In the genomic region with DNA sequence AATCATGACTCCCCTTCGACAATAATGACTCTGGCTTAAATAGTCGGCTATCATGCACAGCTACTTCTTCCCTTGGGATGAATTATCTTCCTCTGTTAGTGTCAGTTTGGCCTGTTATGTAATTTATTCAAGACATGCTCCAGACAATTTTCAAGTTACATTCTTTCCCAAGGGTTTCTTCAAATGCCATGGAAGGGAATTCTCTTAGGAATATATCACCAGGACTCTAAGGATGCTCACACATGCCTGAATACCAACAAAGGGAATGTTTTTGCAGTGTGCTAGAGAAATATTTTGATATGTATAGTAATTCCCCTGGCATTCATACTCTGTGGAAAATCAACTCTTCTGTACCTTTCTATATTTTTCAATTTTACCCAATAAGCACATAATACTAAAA, we compare ENCODE assay signal across 26 cellular contexts.
"Had no signal": no experiment of that assay in that cellular context is flagged by ENCODE, and none has a peak within 500 bp of the region (broad histone marks: within the 10 kb centered on the region; RNA-seq: fewer than 3 reads in every experiment).

No MANE protein-coding gene starts in this region.

- ATAC-seq: effector memory CD8-positive, alpha-beta T cell; esophagus mucosa; gastrocnemius medialis; heart right ventricle; left cardiac atrium; left lung; left ventricle myocardium superior; lower lobe of right lung; mucosa of descending colon had no signal

- H3K27ac ChIP-seq: colonic mucosa, epithelial cell of prostate, esophagus squamous epithelium, gastrocnemius medialis, heart right ventricle, left lung, lower lobe of right lung had no signal

- H3K9me3 ChIP-seq: colonic mucosa, esophagus squamous epithelium, gastrocnemius medialis, heart right ventricle, left lung, lower lobe of right lung, mucosa of descending colon had no signal

- FAIRE-seq: islet of Langerhans, keratinocyte had no signal

- H3K4me3 ChIP-seq: colonic mucosa, esophagus squamous epithelium, gastrocnemius medialis, heart right ventricle, left lung, lower lobe of right lung, mucosa of descending colon had no signal

- H3K4me1 ChIP-seq: colonic mucosa, esophagus squamous epithelium, gastrocnemius medialis, heart right ventricle, left lung, lower lobe of right lung had no signal

- H3K9me3 Mint-ChIP-seq: dendritic cell treated with granulocyte-macrophage colony-stimulating factor and Interleukin-4, amounts not matched to agents 40 ng/mL and 50 ng/mL, for 4 days; endodermal cell had no signal

- H3K36me3 ChIP-seq: colonic mucosa, esophagus squamous epithelium, gastrocnemius medialis, heart right ventricle, left lung, lower lobe of right lung had no signal

- H3K4me3 Mint-ChIP-seq: dendritic cell treated with granulocyte-macrophage colony-stimulating factor and Interleukin-4, amounts not matched to agents 40 ng/mL and 50 ng/mL, for 4 days; effector memory CD8-positive, alpha-beta T cell; endodermal cell had no signal

- H3K27me3 Mint-ChIP-seq: dendritic cell treated with granulocyte-macrophage colony-stimulating factor and Interleukin-4, amounts not matched to agents 40 ng/mL and 50 ng/mL, for 4 days; effector memory CD8-positive, alpha-beta T cell had no signal

- H3K27ac Mint-ChIP-seq: dendritic cell treated with granulocyte-macrophage colony-stimulating factor and Interleukin-4, amounts not matched to agents 40 ng/mL and 50 ng/mL, for 4 days; effector memory CD8-positive, alpha-beta T cell; endodermal cell had no signal

- H3K27me3 ChIP-seq: colonic mucosa, esophagus squamous epithelium, gastrocnemius medialis, heart right ventricle, left lung had no signal

- DNase-seq: colonic mucosa; cortex of kidney; effector CD8-positive, alpha-beta T cell; effector memory CD8-positive, alpha-beta T cell; endodermal cell; erythroblast; esophagus squamous epithelium; foreskin fibroblast; foreskin melanocyte; gastrocnemius medialis; glutamatergic neuron; head of caudate nucleus; heart right ventricle; hippocampal formation; left cardiac atrium; left lung; left ventricle myocardium superior; lower lobe of right lung; mesendoderm; midbrain; mucosa of descending colon had no signal
